In the genomic region with DNA sequence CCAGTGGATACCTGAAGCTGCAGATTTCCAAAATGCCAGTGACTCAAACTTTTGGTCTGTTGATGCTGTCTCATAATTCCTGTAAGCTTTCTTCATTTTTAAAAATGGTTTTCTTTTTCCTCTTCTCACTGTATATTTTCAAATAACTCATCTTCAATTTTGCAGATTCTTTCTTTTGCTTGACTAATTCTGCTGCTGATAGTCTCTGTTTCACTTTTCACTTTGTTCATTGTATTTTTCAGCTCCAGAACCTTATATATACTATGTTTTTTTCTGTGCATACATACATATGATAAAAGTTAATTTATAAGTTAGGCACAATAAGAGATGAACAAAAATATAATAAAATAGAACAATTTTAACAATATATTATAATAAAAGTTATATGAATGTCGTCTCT, we compare ENCODE assay signal across 32 cellular contexts.
"Had no signal": no experiment of that assay in that cellular context is flagged by ENCODE, and none has a peak within 500 bp of the region (broad histone marks: within the 10 kb centered on the region; RNA-seq: fewer than 3 reads in every experiment).

No MANE protein-coding gene starts in this region.

- H3K27ac ChIP-seq: adrenal gland, ascending aorta, cardiac muscle cell, VCaP had no signal

- H3K36me3 ChIP-seq: adrenal gland, ascending aorta, cardiac muscle cell had no signal

- H3K4me1 ChIP-seq: ascending aorta had no signal

- H3K9me3 ChIP-seq: ascending aorta had no signal

- H3K4me3 ChIP-seq: adrenal gland, ascending aorta, cardiac muscle cell had no signal

- DNase-seq: activated B cell treated with CpG ODN at 0.5 μM for 24 hours; activated CD4-positive, alpha-beta memory T cell treated with anti-CD3 and anti-CD28 coated beads, Interleukin-2, amount 10 ng/mL, durations not matched to agents 7 days and 5 days; activated CD4-positive, alpha-beta T cell treated with anti-CD3 and anti-CD28 coated beads for 4 hours; activated CD4-positive, alpha-beta T cell treated with anti-CD3 and anti-CD28 coated beads, Interleukin-2, amount 10 ng/mL, durations not matched to agents 24 days and 14 days; activated CD4-positive, alpha-beta T cell treated with anti-CD3 and anti-CD28 coated beads, Interleukin-2, amount 50 U/mL, for 48 hours; activated CD4-positive, CD25-positive, alpha-beta regulatory T cell treated with anti-CD3 and anti-CD28 coated beads, Interleukin-2, amount 50 U/mL, for 72 hours; activated CD8-positive, alpha-beta memory T cell treated with anti-CD3 and anti-CD28 coated beads, Interleukin-2, amount 50 U/mL, for 4 hours; activated effector memory CD4-positive, alpha-beta T cell treated with anti-CD3 and anti-CD28 coated beads, Interleukin-2, amount 50 U/mL, for 16 hours; activated gamma-delta T cell treated with Interleukin-2 at 50 U/mL for 16 hours; activated naive CD4-positive, alpha-beta T cell; activated naive CD4-positive, alpha-beta T cell treated with anti-CD3 and anti-CD28 coated beads for 36 hours; activated naive CD4-positive, alpha-beta T cell treated with anti-CD3 and anti-CD28 coated beads, Interleukin-2, amount 50 U/mL, for 16 hours; activated naive CD8-positive, alpha-beta T cell treated with anti-CD3 and anti-CD28 coated beads for 36 hours; activated T-cell treated with anti-CD3 and anti-CD28 coated beads for 4 hours; activated T-cell treated with anti-CD3 and anti-CD28 coated beads, Interleukin-2, amount 50 U/mL, for 1 hour; activated T-cell treated with anti-CD3 and anti-CD28 coated beads, Interleukin-2, amount 50 U/mL, for 4 hours; activated T-cell treated with anti-CD3 and anti-CD28 coated beads, Interleukin-2, amount 50 U/mL, for 72 hours; adrenal gland; amygdala; anterior cingulate cortex; caudate nucleus; cerebellar nuclear complex; T-helper 1 cell; T-helper 2 cell; T-helper 9 cell had no signal

- H3K27me3 ChIP-seq: adrenal gland, ascending aorta, cardiac muscle cell had no signal

- FAIRE-seq: bronchial epithelial cell, TTC549 had no signal

- ATAC-seq: activated naive CD4-positive, alpha-beta T cell treated with anti-CD3 and anti-CD28 coated beads, Interleukin-2, amount 50 U/mL, for 72 hours; activated T-cell treated with anti-CD3 and anti-CD28 coated beads, Interleukin-2, amount 50 U/mL, for 4 hours; activated T-cell treated with anti-CD3 and anti-CD28 coated beads, Interleukin-2, amount 50 U/mL, for 72 hours; activated T-helper 17 cell treated with anti-CD3 and anti-CD28 coated beads, Interleukin-2, amount 50 U/mL, for 72 hours had no signal
